Comparison of ENCODE assay signal across 18 cellular contexts in genomic region chr5:119344231-119344630, GRCh38. TPM values are rescaled to one million over a fixed set of nuclear protein-coding genes. Genes with fewer than 3 reads are reported as not detected.
DNase-seq lines count a peak whose midpoint lies in the region; ATAC-seq and TF ChIP-seq lines count a peak whose summit lies in the region.
"Had no signal": no experiment of that assay in that cellular context is flagged by ENCODE, and none has a peak within 500 bp of the region (broad histone marks: within the 10 kb centered on the region; RNA-seq: fewer than 3 reads in every experiment).

No MANE protein-coding gene starts in this region.

- no peak for ATAC-seq in natural killer cell
- no peak for ATAC-seq in HG03439 (IDR thresholded peaks at IDR 0.05; ENCODE audit: unreplicated experiment)

- H3K9me3 ChIP-seq in CD8-positive, alpha-beta memory T cell (ENCODE audit: low read length): no peaks in the 10 kb centered on the region
- no peaks in the 10 kb centered on the region for H3K9me3 ChIP-seq in KOPT-K1 (ENCODE audit: insufficient read depth, low read length, poor library complexity, severe bottlenecking)
- H3K9me3 ChIP-seq: esophagus muscularis mucosa, HAP-1, ovary had no signal

- peak overlapping the region in 6 of 7 donors; percentile 32 to 82 (median 47) for H3K4me3 Mint-ChIP-seq in CD8-positive, alpha-beta memory T cell
- H3K4me3 Mint-ChIP-seq in activated naive CD8-positive, alpha-beta T cell: peak overlapping the region; percentile 68
- peak overlapping the region; percentile 75 for H3K4me3 Mint-ChIP-seq in natural killer cell

- DNase-seq in CD8-positive, alpha-beta memory T cell: no peak
- no peak for DNase-seq in natural killer cell
- DNase-seq in RKO (ENCODE audit: low spot score): no peak
- no peak for DNase-seq in MV-4-11 (lab: John Stamatoyannopoulos, UW)
- DNase-seq: anterior cingulate cortex, cortex of kidney, glutamatergic neuron, islet precursor cell, NCI-H1092 treated with DMSO at 0.1 percent for 48 hours, NCI-H2171, ovary had no signal

- no peaks in the 10 kb centered on the region for H3K36me3 ChIP-seq in CD8-positive, alpha-beta memory T cell (ENCODE audit: insufficient read depth, low read length)
- peaks cover 19% of the 10 kb centered on the region; the same call in 1 of the 2 replicates for H3K36me3 ChIP-seq in KOPT-K1 (ENCODE audit: insufficient read depth, low read length)
- H3K36me3 ChIP-seq: esophagus muscularis mucosa, HAP-1, ovary had no signal

- peaks cover 96 to 98% (median 97%) of the 10 kb centered on the region in 3 donors for H3K4me1 Mint-ChIP-seq in CD8-positive, alpha-beta memory T cell
- peaks cover 94% of the 10 kb centered on the region for H3K4me1 Mint-ChIP-seq in activated naive CD8-positive, alpha-beta T cell (ENCODE audit: low read depth)
- peaks cover 95 to 96% of the 10 kb centered on the region in 2 donors for H3K4me1 Mint-ChIP-seq in natural killer cell

- POLR2A ChIA-PET in CD8-positive, alpha-beta memory T cell (lab: Charles Lee): interaction anchor here (1.0 to 1.1 kb wide), 2 partner anchors 16 to 24 kb away, joined by 3 to 5 read pairs; no protein-coding TSS in a partner anchor

- TF ChIP-seq CTCF in natural killer cell (IDR thresholded peaks at IDR 0.05): no peak

- no peaks in the 10 kb centered on the region for H3K27me3 Mint-ChIP-seq in CD8-positive, alpha-beta memory T cell
- H3K27me3 Mint-ChIP-seq in activated naive CD8-positive, alpha-beta T cell: no peaks in the 10 kb centered on the region
- no peaks in the 10 kb centered on the region for H3K27me3 Mint-ChIP-seq in natural killer cell (ENCODE audit: low read depth in 2 of 2)

- no peak overlapping the region for H3K4me3 ChIP-seq in CD8-positive, alpha-beta memory T cell (ENCODE audit: low read length)
- H3K4me3 ChIP-seq: esophagus muscularis mucosa, HAP-1, ovary, skin epidermis had no signal

- H3K27ac Mint-ChIP-seq in CD8-positive, alpha-beta memory T cell: peak overlapping the region; percentile 78 to 95 (median 86)
- peak overlapping the region; percentile 96 for H3K27ac Mint-ChIP-seq in activated naive CD8-positive, alpha-beta T cell
- H3K27ac Mint-ChIP-seq in natural killer cell: peak overlapping the region; percentile 86 to 88

- H3K4me1 ChIP-seq in CD8-positive, alpha-beta memory T cell (ENCODE audit: insufficient read depth, low read length): peaks cover 95% of the 10 kb centered on the region

- peaks cover 3 to 23% (median 4%) of the 10 kb centered on the region in 3 donors for H3K36me3 Mint-ChIP-seq in CD8-positive, alpha-beta memory T cell
- H3K36me3 Mint-ChIP-seq in activated naive CD8-positive, alpha-beta T cell: peaks cover 12% of the 10 kb centered on the region
- no peaks in the 10 kb centered on the region for H3K36me3 Mint-ChIP-seq in natural killer cell

- no peak overlapping the region for H3K27ac ChIP-seq in CD8-positive, alpha-beta memory T cell (ENCODE audit: low read depth, low read length)
- peak overlapping the region; percentile 32 for H3K27ac ChIP-seq in KOPT-K1 (ENCODE audit: low read depth, low read length, poor library complexity, severe bottlenecking)
- H3K27ac ChIP-seq: C4-2B, esophagus muscularis mucosa, ovary had no signal

- intact Hi-C loops in natural killer cell (cut with micrococcal nuclease): no loop called here

- no peaks in the 10 kb centered on the region for H3K27me3 ChIP-seq in CD8-positive, alpha-beta memory T cell (ENCODE audit: insufficient read depth, low read length, poor library complexity, severe bottlenecking)
- H3K27me3 ChIP-seq: esophagus muscularis mucosa, ovary had no signal

- H3K9me3 Mint-ChIP-seq in CD8-positive, alpha-beta memory T cell: no peaks in the 10 kb centered on the region
- no peaks in the 10 kb centered on the region for H3K9me3 Mint-ChIP-seq in activated naive CD8-positive, alpha-beta T cell (ENCODE audit: low read depth)
- H3K9me3 Mint-ChIP-seq in natural killer cell: no peaks in the 10 kb centered on the region

- CTCF ChIA-PET in CD8-positive, alpha-beta memory T cell (lab: Charles Lee): interaction anchor here (0.9 to 1.6 kb wide), 5 partner anchors 10 to 68 kb away, joined by 3 to 7 read pairs (median 4); no protein-coding TSS in a partner anchor

RNA-seq across cellular contexts. Expression of gene TNFAIP8, which starts 11.6 kb away (rescaled TPM):
- total RNA-seq in CD8-positive, alpha-beta memory T cell: 100 to 1,000 TPM; 295 to 311 TPM
- polyA plus RNA-seq in CD8-positive, alpha-beta memory T cell: 207 TPM
- total RNA-seq in natural killer cell: 10 to 100 TPM; 47.6 to 87.5 (median 76.3) TPM
